ENCODE assay signal across 8 cellular contexts in the genomic region with DNA sequence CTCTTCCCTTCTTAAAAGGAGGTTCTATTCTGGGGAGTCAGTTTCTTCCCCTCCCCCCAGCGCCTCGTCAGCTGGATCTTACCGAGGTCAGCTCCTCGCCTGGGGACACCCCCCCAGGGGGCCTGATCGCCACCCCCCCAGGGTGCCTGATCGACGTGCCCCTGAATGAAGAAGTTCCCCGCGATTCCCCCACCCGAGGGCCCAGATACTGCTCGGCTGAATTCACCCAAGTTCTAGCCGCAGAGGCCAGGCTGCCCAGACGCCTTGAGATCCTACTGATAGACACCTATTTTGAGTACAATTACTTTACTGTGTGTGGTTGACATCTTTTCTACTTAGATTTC. TPM values are rescaled to one million over a fixed set of nuclear protein-coding genes. Genes with fewer than 3 reads are reported as not detected.
DNase-seq lines count a peak whose midpoint lies in the region; ATAC-seq and TF ChIP-seq lines count a peak whose summit lies in the region.

No MANE protein-coding gene starts in this region.

- TF ChIP-seq CTCF in brain (conservative IDR thresholded peaks at IDR 0.05), result no peak

- H3K36me3 Mint-ChIP-seq in stimulated activated naive CD8-positive, alpha-beta T cell treated with anti-CD3 and anti-CD28 coated beads, Interleukin-15, Interleukin-2, amounts not matched to agents 100 ng/mL and 50 ng/mL, for 24 hours (ENCODE audit: low read depth), result peaks cover 4% of the 10 kb centered on the region
- H3K36me3 Mint-ChIP-seq in brain, result peaks cover 40% of the 10 kb centered on the region

- no peaks in the 10 kb centered on the region for H3K36me3 ChIP-seq in mucosa of rectum (ENCODE audit: control insufficient read depth in 2 of 2, insufficient read depth in 2 of 2, low read length in 2 of 2)

- DNase-seq in stimulated activated naive CD8-positive, alpha-beta T cell treated with anti-CD3 and anti-CD28 coated beads, Interleukin-15, Interleukin-2, amounts not matched to agents 100 U/mL and 50 U/mL, for 24 hours, result no peak
- no peak for DNase-seq in NCI-H1092 (lab: John Stamatoyannopoulos, UW)
- no peak for DNase-seq in HCEC 1CT
- DNase-seq in stimulated activated CD4-positive, alpha-beta T cell treated with anti-CD3 and anti-CD28 coated beads, Interleukin-1b, Interleukin-23, amount 100 ng/mL, for 48 hours, result no peak

- H3K27me3 ChIP-seq in mucosa of rectum (ENCODE audit: control insufficient read depth in 2 of 2, insufficient read depth in 2 of 2, low read length in 2 of 2), result peaks cover 2 to 9% of the 10 kb centered on the region in 2 donors

- H3K27ac Mint-ChIP-seq in stimulated activated naive CD8-positive, alpha-beta T cell treated with anti-CD3 and anti-CD28 coated beads, Interleukin-15, Interleukin-2, amounts not matched to agents 100 ng/mL and 50 ng/mL, for 24 hours, result peak overlapping the region; percentile 58
- H3K27ac Mint-ChIP-seq in brain, result peak overlapping the region; percentile 80 to 94 (median 91)

- H3K4me1 Mint-ChIP-seq in stimulated activated naive CD8-positive, alpha-beta T cell treated with anti-CD3 and anti-CD28 coated beads, Interleukin-15, Interleukin-2, amounts not matched to agents 100 ng/mL and 50 ng/mL, for 24 hours (ENCODE audit: low read depth), result peaks cover 29% of the 10 kb centered on the region
- H3K4me1 Mint-ChIP-seq in brain, result peaks cover 64% of the 10 kb centered on the region

- no peak overlapping the region for H3K27ac ChIP-seq in mucosa of rectum (ENCODE audit: low read depth in 2 of 2, low read length in 2 of 2)

- peaks cover 12% of the 10 kb centered on the region for H3K27me3 Mint-ChIP-seq in stimulated activated naive CD8-positive, alpha-beta T cell treated with anti-CD3 and anti-CD28 coated beads, Interleukin-15, Interleukin-2, amounts not matched to agents 100 ng/mL and 50 ng/mL, for 24 hours
- peaks cover 10% of the 10 kb centered on the region for H3K27me3 Mint-ChIP-seq in brain

- peak overlapping the region; percentile 69 to 72 for H3K4me3 ChIP-seq in mucosa of rectum (ENCODE audit: low read length in 2 of 2)

- no peaks in the 10 kb centered on the region for H3K9me3 ChIP-seq in mucosa of rectum (ENCODE audit: control insufficient read depth in 2 of 2, low read length in 2 of 2)

- H3K9ac ChIP-seq in mucosa of rectum (ENCODE audit: low read depth in 1 of 2, low read length in 2 of 2), result peak overlapping the region; percentile 41 to 64

- ATAC-seq in stimulated activated naive CD8-positive, alpha-beta T cell treated with anti-CD3 and anti-CD28 coated beads, Interleukin-15, Interleukin-2, amounts not matched to agents 100 U/mL and 50 U/mL, for 24 hours, result no peak
- no peak for ATAC-seq in GM21381 (IDR thresholded peaks at IDR 0.05; ENCODE audit: unreplicated experiment)

- H3K9me3 Mint-ChIP-seq in stimulated activated naive CD8-positive, alpha-beta T cell treated with anti-CD3 and anti-CD28 coated beads, Interleukin-15, Interleukin-2, amounts not matched to agents 100 ng/mL and 50 ng/mL, for 24 hours, result no peaks in the 10 kb centered on the region
- peaks cover 0 to 1% (median 0%) of the 10 kb centered on the region in 5 experiments for H3K9me3 Mint-ChIP-seq in brain

- H3K4me3 Mint-ChIP-seq in stimulated activated naive CD8-positive, alpha-beta T cell treated with anti-CD3 and anti-CD28 coated beads, Interleukin-15, Interleukin-2, amounts not matched to agents 100 ng/mL and 50 ng/mL, for 24 hours, result peak overlapping the region; percentile 83
- H3K4me3 Mint-ChIP-seq in brain, result peak overlapping the region; percentile 91 to 99 (median 94)

- peaks cover 11 to 24% of the 10 kb centered on the region in 2 donors for H3K4me1 ChIP-seq in mucosa of rectum (ENCODE audit: control insufficient read depth in 2 of 2, insufficient read depth in 2 of 2, low read length in 2 of 2)

RNA-seq across cellular contexts. Expression of a gene that starts 1.4 kb away (rescaled TPM):
- polyA plus RNA-seq in brain (ENCODE audit: insufficient read depth, low read depth, low replicate concordance), result 39.2 TPM

RNA-seq across cellular contexts. Expression of a gene that starts 25.2 kb away (rescaled TPM):
- 7.7 TPM for polyA plus RNA-seq in brain (ENCODE audit: insufficient read depth, low read depth, low replicate concordance)

RNA-seq across cellular contexts. Expression of a gene that starts 29.9 kb away (rescaled TPM):
- 61.3 TPM for polyA plus RNA-seq in brain (ENCODE audit: insufficient read depth, low read depth, low replicate concordance)

RNA-seq across cellular contexts. Expression of a gene that starts 45.1 kb away (rescaled TPM):
- polyA plus RNA-seq in brain (ENCODE audit: insufficient read depth, low read depth, low replicate concordance), result 28.1 TPM

RNA-seq across cellular contexts. Expression of a gene that starts 56.5 kb away (rescaled TPM):
- polyA plus RNA-seq in brain (ENCODE audit: insufficient read depth, low read depth, low replicate concordance), result 147 TPM
